ENCODE assay signal across 10 cellular contexts in genomic region chr6:115704028-115704427, GRCh38.
"Had no signal": no experiment of that assay in that cellular context is flagged by ENCODE, and none has a peak within 500 bp of the region (broad histone marks: within the 10 kb centered on the region; RNA-seq: fewer than 3 reads in every experiment).

No MANE protein-coding gene starts in this region.

- H3K27ac ChIP-seq: GM23248, KMS-11 had no signal

- H2AFZ ChIP-seq: GM23248 had no signal

- H3K9ac ChIP-seq: GM23248, KMS-11 had no signal

- H3K4me3 ChIP-seq: GM23248, HAP-1 had no signal

- H3K36me3 ChIP-seq: HAP-1 had no signal

- H3K9me3 ChIP-seq: HAP-1 had no signal

- H3K27ac Mint-ChIP-seq: HFFc6, IgD-negative memory B cell had no signal

- H3K4me3 Mint-ChIP-seq: HFFc6, IgD-negative memory B cell had no signal

- H3K4me1 Mint-ChIP-seq: IgD-negative memory B cell had no signal

- H3K4me1 ChIP-seq: HAP-1 had no signal

- H3K4me2 ChIP-seq: KMS-11 had no signal

- ATAC-seq: HCT116, HepG2 had no signal

- DNase-seq: GM23248, GOT3, H7, HFFc6, KBM-7 had no signal
